In the genomic region with DNA sequence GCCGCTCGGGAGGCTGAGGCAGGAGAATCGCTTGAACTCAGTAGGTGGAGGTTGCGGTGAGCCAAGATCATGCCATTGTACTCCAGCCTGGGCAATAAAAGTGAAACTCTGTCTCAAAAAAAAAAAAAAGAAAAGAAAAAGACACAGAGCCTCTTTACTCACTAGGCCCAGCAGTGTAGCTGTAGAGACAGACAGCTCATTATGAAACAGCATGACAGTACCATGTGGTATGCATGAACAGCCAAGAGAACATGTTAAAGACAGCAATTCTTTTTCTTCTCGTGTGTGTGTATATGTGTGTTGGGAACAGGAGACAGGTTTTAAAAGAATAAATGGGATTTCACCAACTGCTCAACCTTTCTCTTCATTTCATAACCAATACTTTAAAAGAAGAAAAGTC, we compare ENCODE assay signal across 20 cellular contexts.
"Had no signal": no experiment of that assay in that cellular context is flagged by ENCODE, and none has a peak within 500 bp of the region (broad histone marks: within the 10 kb centered on the region; RNA-seq: fewer than 3 reads in every experiment).

No MANE protein-coding gene starts in this region.

- FAIRE-seq: RCC 7860 had no signal

- H3K4me3 Mint-ChIP-seq: activated CD4-positive, alpha-beta memory T cell treated with anti-CD3 and anti-CD28 coated beads, Interleukin-2, amount 10 ng/mL, durations not matched to agents 7 days and 5 days; activated CD4-positive, alpha-beta T cell treated with anti-CD3 and anti-CD28 coated beads for 36 hours; activated naive CD8-positive, alpha-beta T cell treated with anti-CD3 and anti-CD28 coated beads, Interleukin-2, amount 10 ng/mL, durations not matched to agents 7 days and 5 days had no signal

- DNase-seq: activated CD4-positive, alpha-beta memory T cell treated with anti-CD3 and anti-CD28 coated beads, Interleukin-2, amount 10 ng/mL, durations not matched to agents 7 days and 5 days; activated CD4-positive, alpha-beta T cell treated with anti-CD3 and anti-CD28 coated beads for 36 hours; activated CD4-positive, alpha-beta T cell treated with anti-CD3 and anti-CD28 coated beads, Interleukin-2, amount 50 U/mL, for 1 hour; activated naive CD4-positive, alpha-beta T cell treated with anti-CD3 and anti-CD28 coated beads, Interleukin-2, amount 50 U/mL, for 16 hours; activated naive CD8-positive, alpha-beta T cell treated with anti-CD3 and anti-CD28 coated beads, Interleukin-2, amount 10 ng/mL, durations not matched to agents 7 days and 5 days; activated T-cell treated with anti-CD3 and anti-CD28 coated beads for 4 hours; adrenal gland; anterior cingulate cortex; caudate nucleus; Kasumi-1; KBM-7; NCI-H1105 treated with DMSO at 0.1 percent for 48 hours; NCI-H1436 treated with DMSO at 0.1 percent for 48 hours; NCI-H187; NCI-H2081; NCI-H510A treated with DMSO at 0.1 percent for 48 hours; T-helper 1 cell; WERI-Rb-1 had no signal

- H3K27ac ChIP-seq: adrenal gland, SK-N-MC, WERI-Rb-1 had no signal

- H3K27me3 Mint-ChIP-seq: activated CD4-positive, alpha-beta memory T cell treated with anti-CD3 and anti-CD28 coated beads, Interleukin-2, amount 10 ng/mL, durations not matched to agents 7 days and 5 days; activated CD4-positive, alpha-beta T cell treated with anti-CD3 and anti-CD28 coated beads for 36 hours; activated naive CD8-positive, alpha-beta T cell treated with anti-CD3 and anti-CD28 coated beads, Interleukin-2, amount 10 ng/mL, durations not matched to agents 7 days and 5 days had no signal

- ATAC-seq: activated CD4-positive, alpha-beta T cell treated with anti-CD3 and anti-CD28 coated beads for 36 hours had no signal

- H3K27ac Mint-ChIP-seq: activated CD4-positive, alpha-beta memory T cell treated with anti-CD3 and anti-CD28 coated beads, Interleukin-2, amount 10 ng/mL, durations not matched to agents 7 days and 5 days; activated CD4-positive, alpha-beta T cell treated with anti-CD3 and anti-CD28 coated beads for 36 hours; activated naive CD8-positive, alpha-beta T cell treated with anti-CD3 and anti-CD28 coated beads, Interleukin-2, amount 10 ng/mL, durations not matched to agents 7 days and 5 days had no signal

- H3K27me3 ChIP-seq: adrenal gland had no signal

- H3K9me3 ChIP-seq: adrenal gland had no signal

- H3K9me3 Mint-ChIP-seq: activated CD4-positive, alpha-beta memory T cell treated with anti-CD3 and anti-CD28 coated beads, Interleukin-2, amount 10 ng/mL, durations not matched to agents 7 days and 5 days; activated naive CD8-positive, alpha-beta T cell treated with anti-CD3 and anti-CD28 coated beads, Interleukin-2, amount 10 ng/mL, durations not matched to agents 7 days and 5 days had no signal

- H3K4me1 Mint-ChIP-seq: activated CD4-positive, alpha-beta memory T cell treated with anti-CD3 and anti-CD28 coated beads, Interleukin-2, amount 10 ng/mL, durations not matched to agents 7 days and 5 days; activated CD4-positive, alpha-beta T cell treated with anti-CD3 and anti-CD28 coated beads for 36 hours; activated naive CD8-positive, alpha-beta T cell treated with anti-CD3 and anti-CD28 coated beads, Interleukin-2, amount 10 ng/mL, durations not matched to agents 7 days and 5 days had no signal

- H3K4me1 ChIP-seq: adrenal gland had no signal

- H3K4me3 ChIP-seq: adrenal gland, SK-N-MC had no signal
